ENCODE assay signal across 9 cellular contexts in the genomic region with DNA sequence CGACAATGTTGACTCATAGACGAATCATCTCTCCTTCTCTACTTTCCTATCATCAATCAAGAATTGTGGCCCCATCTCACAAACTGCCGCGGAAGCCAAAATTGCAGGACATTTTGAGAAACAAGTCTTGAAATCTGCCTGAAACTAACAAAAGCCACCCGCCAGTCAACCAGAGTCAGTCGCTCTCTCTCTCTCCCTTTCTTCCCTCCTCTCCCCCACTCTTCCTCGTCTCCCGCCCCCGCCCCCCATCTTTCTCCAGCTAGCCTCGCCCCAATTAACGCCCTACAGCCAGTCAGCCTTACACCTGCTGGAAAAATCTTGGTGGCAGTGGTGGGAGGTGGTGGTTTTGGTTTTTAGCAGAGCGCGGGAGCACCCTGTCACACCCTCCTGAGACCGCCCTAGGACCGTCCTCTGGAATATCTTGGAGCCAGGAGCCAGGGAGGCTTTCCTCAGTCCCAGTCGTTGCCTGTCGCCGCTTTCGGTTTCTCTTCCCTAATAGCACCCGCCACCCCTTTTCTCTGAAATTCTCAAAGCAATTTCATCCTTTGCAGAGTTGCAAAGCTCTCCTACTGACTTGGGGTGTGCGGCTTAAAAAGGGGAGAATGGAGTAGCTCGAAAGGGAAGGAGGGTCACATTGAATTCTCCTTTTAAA.
A peak's percentile ranks its signal among the peaks of the same experiment; 100 is the strongest.
DNase-seq lines count a peak whose midpoint lies in the region; ATAC-seq and TF ChIP-seq lines count a peak whose summit lies in the region.
"Had no signal": no experiment of that assay in that cellular context is flagged by ENCODE, and none has a peak within 500 bp of the region (broad histone marks: within the 10 kb centered on the region; RNA-seq: fewer than 3 reads in every experiment).

No MANE protein-coding gene starts in this region.

- H3K9me2 ChIP-seq in PC-3 (replicated peaks; ENCODE audit: low read length) = no peaks in the 10 kb centered on the region

- peak overlapping the region in 2 of 4 donors; percentile 50 to 75 for H3K27ac ChIP-seq in gastroesophageal sphincter
- H3K27ac ChIP-seq in rectal smooth muscle tissue (ENCODE audit: low read depth, low read length) = no peak overlapping the region
- no peak overlapping the region for H3K27ac ChIP-seq in PC-3 (ENCODE audit: low read length)

- BruUV-seq in PC-3 (replicated peaks; lab: Mats Ljungman, UMichigan) = no TSS peak

- TF ChIP-seq CTCF in GM10248 (IDR thresholded peaks at IDR 0.05; ENCODE audit: control extremely low read depth, extremely low read depth, low read depth, missing control alignments) (no peak), gastroesophageal sphincter (IDR thresholded peaks at IDR 0.05) (no peak), PC-3 (conservative IDR thresholded peaks at IDR 0.05; ENCODE audit: low read depth, low read length) (no peak)

- H3K36me3 ChIP-seq in gastroesophageal sphincter = no peaks in the 10 kb centered on the region
- no peaks in the 10 kb centered on the region for H3K36me3 ChIP-seq in rectal smooth muscle tissue (ENCODE audit: control insufficient read depth, insufficient read depth, low read length)
- H3K36me3 ChIP-seq in PC-3 (ENCODE audit: low read depth, low read length) = no peaks in the 10 kb centered on the region; the same call in 1 of the 2 replicates

- intact Hi-C loops in PC-3 (cut with micrococcal nuclease) = no loop called here

- H3F3A ChIP-seq in PC-3 (ENCODE audit: low read length, unreplicated experiment) = no peaks in the 10 kb centered on the region

- TF ChIP-seq POLR2A in gastroesophageal sphincter (IDR thresholded peaks at IDR 0.05) = no peak

- H3K9me3 ChIP-seq in gastroesophageal sphincter = no peaks in the 10 kb centered on the region
- no peaks in the 10 kb centered on the region for H3K9me3 ChIP-seq in PC-3 (ENCODE audit: low read length)

- TF ChIP-seq EP300 in gastroesophageal sphincter (IDR thresholded peaks at IDR 0.05) = no peak

- H3K27me3 ChIP-seq in gastroesophageal sphincter (peaks cover 83% of the 10 kb centered on the region), rectal smooth muscle tissue (ENCODE audit: control insufficient read depth, insufficient read depth, low read length) (peaks cover 35% of the 10 kb centered on the region), PC-3 (ENCODE audit: low read length) (peaks cover 7% of the 10 kb centered on the region)

- peak; percentile 22 for DNase-seq in GM10248 (ENCODE audit: extremely low spot score)
- DNase-seq in NCI-H748 (lab: John Stamatoyannopoulos, UW; ENCODE audit: unreplicated experiment) = peak; percentile 95
- no peak for DNase-seq in PC-3
- no peak for DNase-seq in NCI-H1105 treated with DMSO at 0.1 percent for 48 hours (lab: John Stamatoyannopoulos, UW)
- DNase-seq in HUDEP-2 (lab: John Stamatoyannopoulos, UW; ENCODE audit: unreplicated experiment in 76 of 76) = no peak

- H3K4me1 ChIP-seq in gastroesophageal sphincter = peaks cover 0 to 59% (median 19%) of the 10 kb centered on the region in 3 donors
- peaks cover 3% of the 10 kb centered on the region for H3K4me1 ChIP-seq in rectal smooth muscle tissue (ENCODE audit: control insufficient read depth, insufficient read depth, low read length)
- H3K4me1 ChIP-seq in PC-3 (ENCODE audit: insufficient read depth, low read length) = no peaks in the 10 kb centered on the region

- no peaks in the 10 kb centered on the region for H4K20me1 ChIP-seq in PC-3 (ENCODE audit: low read length)

- H3K4me3 ChIP-seq in gastroesophageal sphincter (peak overlapping the region; percentile 24 to 54), rectal smooth muscle tissue (ENCODE audit: low read length) (peak overlapping the region; percentile 60), PC-3 (ENCODE audit: low read length) (no peak overlapping the region)
- H3K4me3 ChIP-seq: lung had no signal

- no peaks in the 10 kb centered on the region for H3K79me2 ChIP-seq in PC-3 (ENCODE audit: low read length)

- no peak overlapping the region for H3K9ac ChIP-seq in rectal smooth muscle tissue (ENCODE audit: low read length)
- H3K9ac ChIP-seq in PC-3 (ENCODE audit: low read length) = no peak overlapping the region

- 2 to 9% methylated on average over 6 to 20 of the region's 22 CpGs for WGBS in gastroesophageal sphincter (ENCODE audit: low coverage in 1 of 2), 2 donors

- POLR2A ChIA-PET in GM10248 (lab: Yijun Ruan, JAX) = no interaction called here
- POLR2A ChIA-PET in PC-3 (lab: Charles Lee; ENCODE audit: unreplicated experiment) = no interaction called here

- CTCF ChIA-PET in GM10248 (lab: Yijun Ruan, JAX) = interaction anchor here (1.2 kb wide), 1 partner anchor 9 kb away, joined by 4 read pairs; no protein-coding TSS in a partner anchor
- CTCF ChIA-PET in PC-3 (lab: Charles Lee) = no interaction called here

- no peak overlapping the region for H2AFZ ChIP-seq in PC-3 (ENCODE audit: low read length)

- no peak overlapping the region for H3K4me2 ChIP-seq in PC-3 (ENCODE audit: low read length)

- ATAC-seq in gastroesophageal sphincter = peak; percentile 29
- no peak for ATAC-seq in PC-3
- ATAC-seq in HG03439 (IDR thresholded peaks at IDR 0.05; ENCODE audit: unreplicated experiment) = no peak

Comparison
In these comparisons a context has a peak if more than half of its experiments do, and no peak if none do; other contexts are left out.
1. DNase-seq: peak in GM10248 (single experiment) and NCI-H748 (single experiment); none in PC-3 (single experiment), NCI-H1105 treated with DMSO at 0.1 percent for 48 hours (single experiment) and HUDEP-2 (0 of 76).